In the genomic region with DNA sequence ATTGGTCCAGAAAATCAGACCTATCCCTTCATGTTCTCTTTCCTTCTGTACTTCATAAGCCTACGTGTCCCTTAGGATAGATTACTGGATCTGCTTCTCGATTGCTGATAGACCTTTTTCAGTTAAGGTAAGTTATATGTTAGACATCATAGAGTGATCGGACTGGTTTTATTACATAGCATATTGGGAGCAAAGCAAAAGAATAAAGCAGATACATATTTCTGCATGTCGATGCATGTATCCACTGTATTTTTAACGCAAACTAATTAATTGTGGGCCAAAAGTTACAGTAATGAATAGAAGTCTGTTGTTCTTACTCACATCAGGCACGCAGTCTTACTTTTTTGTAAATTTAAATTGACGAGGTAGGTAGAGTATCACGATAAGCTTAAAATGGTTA, we compare ENCODE assay signal across 36 cellular contexts.
"Had no signal": no experiment of that assay in that cellular context is flagged by ENCODE, and none has a peak within 500 bp of the region (broad histone marks: within the 10 kb centered on the region; RNA-seq: fewer than 3 reads in every experiment).

No MANE protein-coding gene starts in this region.

- H3K27ac Mint-ChIP-seq: activated CD4-positive, alpha-beta memory T cell treated with anti-CD3 and anti-CD28 coated beads, Interleukin-2, amount 10 ng/mL, durations not matched to agents 7 days and 5 days; activated CD4-positive, alpha-beta T cell treated with anti-CD3 and anti-CD28 coated beads for 36 hours; activated CD4-positive, alpha-beta T cell treated with anti-CD3 and anti-CD28 coated beads, Interleukin-2, amount 10 ng/mL, durations not matched to agents 7 days and 5 days; activated CD8-positive, alpha-beta memory T cell treated with anti-CD3 and anti-CD28 coated beads, Interleukin-2, amount 10 ng/mL, durations not matched to agents 7 days and 5 days; activated CD8-positive, alpha-beta T cell treated with anti-CD3 and anti-CD28 coated beads, Interleukin-2, amount 10 ng/mL, durations not matched to agents 7 days and 5 days; activated naive CD4-positive, alpha-beta T cell treated with anti-CD3 and anti-CD28 coated beads, Interleukin-2, amount 10 ng/mL, durations not matched to agents 7 days and 5 days; activated naive CD4-positive, alpha-beta T cell treated with anti-CD3 and anti-CD28 coated beads, Interleukin-2, amount 50 U/mL, for 24 hours; activated naive CD8-positive, alpha-beta T cell; activated naive CD8-positive, alpha-beta T cell treated with anti-CD3 and anti-CD28 coated beads, Interleukin-2, amount 10 ng/mL, durations not matched to agents 7 days and 5 days; activated naive CD8-positive, alpha-beta T cell treated with anti-CD3 and anti-CD28 coated beads, Interleukin-2, amount 50 U/mL, for 24 hours; activated T-cell treated with anti-CD3 and anti-CD28 coated beads, Interleukin-2, amount 50 U/mL, for 24 hours; activated T-helper 2 cell treated with anti-CD3 and anti-CD28 coated beads, Interferon-gamma antibody, Interleukin-2, Interleukin-4, amounts not matched to agents 10 μg/mL and 5 μg/mL and 100 μg/mL, durations not matched to agents 14 hours and 24 hours and 36 hours; T-helper 1 cell treated with Interleukin-12 subunit alpha and Interleukin-12 subunit beta and Interleukin-4 antibody, amounts not matched to agents 30 μg/mL and 1 μg/mL, for 36 hours; T-helper 2 cell treated with Interferon-gamma antibody and Interleukin-4, amounts not matched to agents 5 μg/mL and 100 μg/mL, for 36 hours; WTC11 had no signal

- ATAC-seq: activated CD4-positive, alpha-beta T cell treated with anti-CD3 and anti-CD28 coated beads for 36 hours; activated CD4-positive, CD25-positive, alpha-beta regulatory T cell treated with anti-CD3 and anti-CD28 coated beads, Interleukin-2, amount 50 U/mL, for 24 hours; activated CD8-positive, alpha-beta memory T cell treated with anti-CD3 and anti-CD28 coated beads, Interleukin-2, amount 10 ng/mL, durations not matched to agents 7 days and 5 days; activated CD8-positive, alpha-beta T cell treated with anti-CD3 and anti-CD28 coated beads, Interleukin-2, amount 10 ng/mL, durations not matched to agents 7 days and 5 days; activated naive CD8-positive, alpha-beta T cell treated with anti-CD3 and anti-CD28 coated beads, Interleukin-2, amount 50 U/mL, for 24 hours; WTC11 had no signal

- H3K36me3 ChIP-seq: ascending aorta, WERI-Rb-1 had no signal

- H3K27ac ChIP-seq: ascending aorta, WERI-Rb-1 had no signal

- H3K9me3 Mint-ChIP-seq: activated CD4-positive, alpha-beta memory T cell treated with anti-CD3 and anti-CD28 coated beads, Interleukin-2, amount 10 ng/mL, durations not matched to agents 7 days and 5 days; activated CD4-positive, alpha-beta T cell treated with anti-CD3 and anti-CD28 coated beads, Interleukin-2, amount 10 ng/mL, durations not matched to agents 7 days and 5 days; activated naive CD4-positive, alpha-beta T cell treated with anti-CD3 and anti-CD28 coated beads, Interleukin-2, amount 10 ng/mL, durations not matched to agents 7 days and 5 days; activated naive CD4-positive, alpha-beta T cell treated with anti-CD3 and anti-CD28 coated beads, Interleukin-2, amount 50 U/mL, for 24 hours; activated naive CD8-positive, alpha-beta T cell treated with anti-CD3 and anti-CD28 coated beads, Interleukin-2, amount 10 ng/mL, durations not matched to agents 7 days and 5 days; activated naive CD8-positive, alpha-beta T cell treated with anti-CD3 and anti-CD28 coated beads, Interleukin-2, amount 50 U/mL, for 24 hours; activated T-cell treated with anti-CD3 and anti-CD28 coated beads, Interleukin-2, amount 50 U/mL, for 24 hours; activated T-helper 2 cell treated with anti-CD3 and anti-CD28 coated beads, Interferon-gamma antibody, Interleukin-2, Interleukin-4, amounts not matched to agents 10 μg/mL and 5 μg/mL and 100 μg/mL, durations not matched to agents 14 hours and 24 hours and 36 hours; brain; T-helper 1 cell treated with Interleukin-12 subunit alpha and Interleukin-12 subunit beta and Interleukin-4 antibody, amounts not matched to agents 30 μg/mL and 1 μg/mL, for 36 hours; T-helper 2 cell treated with Interferon-gamma antibody and Interleukin-4, amounts not matched to agents 5 μg/mL and 100 μg/mL, for 36 hours; WTC11 had no signal

- H3K4me3 Mint-ChIP-seq: activated CD4-positive, alpha-beta memory T cell treated with anti-CD3 and anti-CD28 coated beads, Interleukin-2, amount 10 ng/mL, durations not matched to agents 7 days and 5 days; activated CD4-positive, alpha-beta T cell treated with anti-CD3 and anti-CD28 coated beads for 36 hours; activated CD4-positive, alpha-beta T cell treated with anti-CD3 and anti-CD28 coated beads, Interleukin-2, amount 10 ng/mL, durations not matched to agents 7 days and 5 days; activated CD8-positive, alpha-beta memory T cell treated with anti-CD3 and anti-CD28 coated beads, Interleukin-2, amount 10 ng/mL, durations not matched to agents 7 days and 5 days; activated CD8-positive, alpha-beta T cell treated with anti-CD3 and anti-CD28 coated beads, Interleukin-2, amount 10 ng/mL, durations not matched to agents 7 days and 5 days; activated naive CD4-positive, alpha-beta T cell treated with anti-CD3 and anti-CD28 coated beads, Interleukin-2, amount 10 ng/mL, durations not matched to agents 7 days and 5 days; activated naive CD4-positive, alpha-beta T cell treated with anti-CD3 and anti-CD28 coated beads, Interleukin-2, amount 50 U/mL, for 24 hours; activated naive CD8-positive, alpha-beta T cell; activated naive CD8-positive, alpha-beta T cell treated with anti-CD3 and anti-CD28 coated beads, Interleukin-2, amount 10 ng/mL, durations not matched to agents 7 days and 5 days; activated naive CD8-positive, alpha-beta T cell treated with anti-CD3 and anti-CD28 coated beads, Interleukin-2, amount 50 U/mL, for 24 hours; activated T-cell treated with anti-CD3 and anti-CD28 coated beads, Interleukin-2, amount 50 U/mL, for 24 hours; brain; T-helper 1 cell treated with Interleukin-12 subunit alpha and Interleukin-12 subunit beta and Interleukin-4 antibody, amounts not matched to agents 30 μg/mL and 1 μg/mL, for 36 hours; T-helper 2 cell treated with Interferon-gamma antibody and Interleukin-4, amounts not matched to agents 5 μg/mL and 100 μg/mL, for 36 hours; WTC11 had no signal

- H3K4me3 ChIP-seq: ascending aorta had no signal

- H3K27me3 Mint-ChIP-seq: activated CD4-positive, alpha-beta memory T cell treated with anti-CD3 and anti-CD28 coated beads, Interleukin-2, amount 10 ng/mL, durations not matched to agents 7 days and 5 days; activated CD4-positive, alpha-beta T cell treated with anti-CD3 and anti-CD28 coated beads, Interleukin-2, amount 10 ng/mL, durations not matched to agents 7 days and 5 days; activated CD8-positive, alpha-beta memory T cell treated with anti-CD3 and anti-CD28 coated beads, Interleukin-2, amount 10 ng/mL, durations not matched to agents 7 days and 5 days; activated naive CD4-positive, alpha-beta T cell treated with anti-CD3 and anti-CD28 coated beads, Interleukin-2, amount 10 ng/mL, durations not matched to agents 7 days and 5 days; activated naive CD8-positive, alpha-beta T cell; activated naive CD8-positive, alpha-beta T cell treated with anti-CD3 and anti-CD28 coated beads, Interleukin-2, amount 10 ng/mL, durations not matched to agents 7 days and 5 days; activated naive CD8-positive, alpha-beta T cell treated with anti-CD3 and anti-CD28 coated beads, Interleukin-2, amount 50 U/mL, for 24 hours; activated T-cell treated with anti-CD3 and anti-CD28 coated beads, Interleukin-2, amount 50 U/mL, for 24 hours; brain had no signal

- H3K4me1 Mint-ChIP-seq: activated CD4-positive, alpha-beta memory T cell treated with anti-CD3 and anti-CD28 coated beads, Interleukin-2, amount 10 ng/mL, durations not matched to agents 7 days and 5 days; activated CD4-positive, alpha-beta T cell treated with anti-CD3 and anti-CD28 coated beads for 36 hours; activated CD4-positive, alpha-beta T cell treated with anti-CD3 and anti-CD28 coated beads, Interleukin-2, amount 10 ng/mL, durations not matched to agents 7 days and 5 days; activated CD8-positive, alpha-beta memory T cell treated with anti-CD3 and anti-CD28 coated beads, Interleukin-2, amount 10 ng/mL, durations not matched to agents 7 days and 5 days; activated naive CD4-positive, alpha-beta T cell treated with anti-CD3 and anti-CD28 coated beads, Interleukin-2, amount 10 ng/mL, durations not matched to agents 7 days and 5 days; activated naive CD4-positive, alpha-beta T cell treated with anti-CD3 and anti-CD28 coated beads, Interleukin-2, amount 50 U/mL, for 24 hours; activated naive CD8-positive, alpha-beta T cell treated with anti-CD3 and anti-CD28 coated beads, Interleukin-2, amount 10 ng/mL, durations not matched to agents 7 days and 5 days; activated naive CD8-positive, alpha-beta T cell treated with anti-CD3 and anti-CD28 coated beads, Interleukin-2, amount 50 U/mL, for 24 hours had no signal

- H3K9me3 ChIP-seq: ascending aorta had no signal

- H3K36me3 Mint-ChIP-seq: activated CD8-positive, alpha-beta memory T cell treated with anti-CD3 and anti-CD28 coated beads, Interleukin-2, amount 10 ng/mL, durations not matched to agents 7 days and 5 days; activated naive CD4-positive, alpha-beta T cell treated with anti-CD3 and anti-CD28 coated beads, Interleukin-2, amount 10 ng/mL, durations not matched to agents 7 days and 5 days; activated naive CD4-positive, alpha-beta T cell treated with anti-CD3 and anti-CD28 coated beads, Interleukin-2, amount 50 U/mL, for 24 hours; activated naive CD8-positive, alpha-beta T cell; activated naive CD8-positive, alpha-beta T cell treated with anti-CD3 and anti-CD28 coated beads, Interleukin-2, amount 10 ng/mL, durations not matched to agents 7 days and 5 days; brain; WTC11 had no signal

- H3K27me3 ChIP-seq: ascending aorta had no signal

- H3K4me1 ChIP-seq: ascending aorta had no signal

- DNase-seq: activated CD4-positive, alpha-beta memory T cell treated with anti-CD3 and anti-CD28 coated beads, Interleukin-2, amount 10 ng/mL, durations not matched to agents 7 days and 5 days; activated CD4-positive, alpha-beta T cell treated with anti-CD3 and anti-CD28 coated beads for 1 hour; activated CD4-positive, alpha-beta T cell treated with anti-CD3 and anti-CD28 coated beads for 36 hours; activated CD4-positive, alpha-beta T cell treated with anti-CD3 and anti-CD28 coated beads for 48 hours; activated CD4-positive, alpha-beta T cell treated with anti-CD3 and anti-CD28 coated beads, Interleukin-2, amount 10 ng/mL, durations not matched to agents 7 days and 5 days; activated CD4-positive, alpha-beta T cell treated with anti-CD3 and anti-CD28 coated beads, Interleukin-2, amount 50 U/mL, for 48 hours; activated CD4-positive, CD25-positive, alpha-beta regulatory T cell; activated CD8-positive, alpha-beta memory T cell treated with anti-CD3 and anti-CD28 coated beads for 24 hours; activated CD8-positive, alpha-beta memory T cell treated with anti-CD3 and anti-CD28 coated beads, Interleukin-2, amount 10 ng/mL, durations not matched to agents 7 days and 5 days; activated CD8-positive, alpha-beta memory T cell treated with anti-CD3 and anti-CD28 coated beads, Interleukin-2, amount 50 U/mL, for 48 hours; activated CD8-positive, alpha-beta T cell treated with anti-CD3 and anti-CD28 coated beads, Interleukin-2, amount 10 ng/mL, durations not matched to agents 7 days and 5 days; activated effector memory CD4-positive, alpha-beta T cell treated with Interleukin-2 at 50 U/mL for 16 hours; activated gamma-delta T cell; activated naive CD4-positive, alpha-beta T cell treated with anti-CD3 and anti-CD28 coated beads, Interleukin-2, amount 10 ng/mL, durations not matched to agents 7 days and 5 days; activated naive CD4-positive, alpha-beta T cell treated with Interleukin-2 at 50 U/mL for 16 hours; activated naive CD8-positive, alpha-beta T cell treated with anti-CD3 and anti-CD28 coated beads, Interleukin-2, amount 10 ng/mL, durations not matched to agents 7 days and 5 days; activated naive CD8-positive, alpha-beta T cell treated with anti-CD3 and anti-CD28 coated beads, Interleukin-2, amount 50 U/mL, for 24 hours; activated T-cell treated with anti-CD3 and anti-CD28 coated beads, Interleukin-2, amount 50 U/mL, for 24 hours; activated T-cell treated with anti-CD3 and anti-CD28 coated beads, Interleukin-2, amount 50 U/mL, for 48 hours; amygdala; anterior cingulate cortex; central memory CD4-positive, alpha-beta T cell; SW 1271; T-helper 1 cell; T-helper 2 cell; T-helper 9 cell; WERI-Rb-1 had no signal
